ENCODE assay signal across 8 cellular contexts in genomic region chr1:8510041-8510823, GRCh38.
A peak's percentile ranks its signal among the peaks of the same experiment; 100 is the strongest.
DNase-seq lines count a peak whose midpoint lies in the region; ATAC-seq and TF ChIP-seq lines count a peak whose summit lies in the region.

No MANE protein-coding gene starts in this region.

- H3K4me2 ChIP-seq in OCI-LY3 (ENCODE audit: low read length) (peak overlapping the region; percentile 11; the same call in 1 of the 2 replicates), mammary epithelial cell (ENCODE audit: insufficient read depth, low read depth, low read length) (peak overlapping the region; percentile 64)

- H4K20me1 ChIP-seq in OCI-LY3 (ENCODE audit: insufficient read depth, low read length) (no peaks in the 10 kb centered on the region), mammary epithelial cell (ENCODE audit: insufficient read depth, low read length) (no peaks in the 10 kb centered on the region)

- no peak overlapping the region for H3K27ac ChIP-seq in OCI-LY3 (ENCODE audit: low read length)
- H3K27ac ChIP-seq in mammary epithelial cell (ENCODE audit: insufficient read depth, low read depth, low read length), result no peak overlapping the region

- H3K27me3 ChIP-seq in OCI-LY3 (ENCODE audit: low read depth, low read length) (no peaks in the 10 kb centered on the region), mammary epithelial cell (ENCODE audit: insufficient read depth, low read length) (no peaks in the 10 kb centered on the region)

- H3K4me1 ChIP-seq in OCI-LY3 (ENCODE audit: low read length) (peaks cover 5% of the 10 kb centered on the region), mammary epithelial cell (ENCODE audit: insufficient read depth, low read length) (peaks cover 8% of the 10 kb centered on the region)

- peaks cover 14% of the 10 kb centered on the region for H3K36me3 Mint-ChIP-seq in mesothelial cell of epicardium
- peaks cover 23% of the 10 kb centered on the region for H3K36me3 Mint-ChIP-seq in stimulated activated naive CD8-positive, alpha-beta T cell treated with anti-CD3 and anti-CD28 coated beads, Interleukin-15, Interleukin-2, amounts not matched to agents 100 ng/mL and 50 ng/mL, for 24 hours (ENCODE audit: low read depth)
- peaks cover 7% of the 10 kb centered on the region for H3K36me3 Mint-ChIP-seq in endothelial cell (ENCODE audit: low read depth, unreplicated experiment)

- H2AFZ ChIP-seq in OCI-LY3 (ENCODE audit: low read depth, low read length) (no peak overlapping the region), mammary epithelial cell (ENCODE audit: low read depth, low read length) (peak overlapping the region; percentile 53)

- no peak for ATAC-seq in HG03095 (IDR thresholded peaks at IDR 0.05; ENCODE audit: unreplicated experiment)
- ATAC-seq in HG02571 (IDR thresholded peaks at IDR 0.05; ENCODE audit: unreplicated experiment), result no peak

- intact Hi-C loops in mammary epithelial cell (cut with micrococcal nuclease), result no loop called here

- DNase-seq in AG04449 (ENCODE audit: low read depth, low spot score) (peak; percentile 88), mammary epithelial cell (peak; percentile 48), mesothelial cell of epicardium (ENCODE audit: low spot score in 2 of 2, unreplicated experiment in 2 of 2) (peak in 1 of 2 experiments; percentile 48), endothelial cell (ENCODE audit: low spot score) (no peak)

- H3K9me3 ChIP-seq in OCI-LY3 (ENCODE audit: insufficient read depth, low read length), result no peaks in the 10 kb centered on the region
- H3K9me3 ChIP-seq in mammary epithelial cell (replicated peaks; ENCODE audit: insufficient read depth, low read length), result no peaks in the 10 kb centered on the region

- H3K4me3 ChIP-seq in AG04449 (ENCODE audit: low read depth, low read length) (peak overlapping the region; percentile 37), OCI-LY3 (ENCODE audit: low read length) (no peak overlapping the region), mammary epithelial cell (replicated peaks in 1 of 3; ENCODE audit: insufficient read depth in 1 of 3, low read depth in 2 of 3, low read length in 3 of 3) (no peak overlapping the region)

- H3K4me3 Mint-ChIP-seq in mesothelial cell of epicardium (peak overlapping the region; percentile 6), endothelial cell (ENCODE audit: unreplicated experiment) (no peak overlapping the region)
- peak overlapping the region; percentile 82 for H3K4me3 Mint-ChIP-seq in stimulated activated naive CD8-positive, alpha-beta T cell treated with anti-CD3 and anti-CD28 coated beads, Interleukin-15, Interleukin-2, amounts not matched to agents 100 ng/mL and 50 ng/mL, for 24 hours

- H3K27ac Mint-ChIP-seq in mesothelial cell of epicardium (peak overlapping the region; percentile 87), endothelial cell (ENCODE audit: unreplicated experiment) (no peak overlapping the region)
- peak overlapping the region; percentile 98 for H3K27ac Mint-ChIP-seq in stimulated activated naive CD8-positive, alpha-beta T cell treated with anti-CD3 and anti-CD28 coated beads, Interleukin-15, Interleukin-2, amounts not matched to agents 100 ng/mL and 50 ng/mL, for 24 hours

- no peaks in the 10 kb centered on the region for H3K79me2 ChIP-seq in OCI-LY3 (ENCODE audit: low read length)
- peaks cover 4% of the 10 kb centered on the region for H3K79me2 ChIP-seq in mammary epithelial cell (ENCODE audit: insufficient read depth, low read length)

- no TSS peak for BruUV-seq in mammary epithelial cell (replicated peaks; lab: Mats Ljungman, UMichigan)

- in situ Hi-C loops in mammary epithelial cell (cut with MboI; ENCODE audit: low sequenced_read_pairs in 2 of 2), result no loop called here

- 14% methylated on average over 9 of the region's 9 CpGs for WGBS in mammary epithelial cell (ENCODE audit: low coverage, missing lambda C conversion rate)

- H3K9ac ChIP-seq in OCI-LY3 (ENCODE audit: low read length) (no peak overlapping the region), mammary epithelial cell (ENCODE audit: insufficient read depth, low read length) (no peak overlapping the region)

- POLR2A ChIA-PET in AG04449 (lab: Yijun Ruan, JAX), result interaction anchor here (1.3 to 1.6 kb wide), 2 partner anchors 15 to 113 kb away, joined by 5 to 6 read pairs; no protein-coding TSS in a partner anchor

- CTCF ChIA-PET in AG04449 (lab: Yijun Ruan, JAX), result interaction anchor here (0.6 to 1.9 kb wide), 9 partner anchors 14 to 352 kb away, joined by 3 to 6 read pairs (median 3); no protein-coding TSS in a partner anchor
- CTCF ChIA-PET in mammary epithelial cell (lab: Charles Lee; ENCODE audit: low non-redundant PET), result no interaction called here

- H3K4me1 Mint-ChIP-seq in mesothelial cell of epicardium, result peaks cover 22% of the 10 kb centered on the region
- peaks cover 47% of the 10 kb centered on the region for H3K4me1 Mint-ChIP-seq in stimulated activated naive CD8-positive, alpha-beta T cell treated with anti-CD3 and anti-CD28 coated beads, Interleukin-15, Interleukin-2, amounts not matched to agents 100 ng/mL and 50 ng/mL, for 24 hours (ENCODE audit: low read depth)
- peaks cover 6% of the 10 kb centered on the region for H3K4me1 Mint-ChIP-seq in endothelial cell (ENCODE audit: unreplicated experiment)

- dilution Hi-C loops in mammary epithelial cell (cut with HindIII; ENCODE audit: low sequenced_read_pairs), result no loop called here

- no peaks in the 10 kb centered on the region for H3K36me3 ChIP-seq in OCI-LY3 (replicated peaks; ENCODE audit: low read depth, low read length)
- H3K36me3 ChIP-seq in mammary epithelial cell (ENCODE audit: insufficient read depth, low read length), result no peaks in the 10 kb centered on the region

- H3K27me3 Mint-ChIP-seq in mesothelial cell of epicardium (ENCODE audit: low read depth), result no peaks in the 10 kb centered on the region
- no peaks in the 10 kb centered on the region for H3K27me3 Mint-ChIP-seq in stimulated activated naive CD8-positive, alpha-beta T cell treated with anti-CD3 and anti-CD28 coated beads, Interleukin-15, Interleukin-2, amounts not matched to agents 100 ng/mL and 50 ng/mL, for 24 hours
- H3K27me3 Mint-ChIP-seq in endothelial cell (ENCODE audit: unreplicated experiment), result no peaks in the 10 kb centered on the region

- no peaks in the 10 kb centered on the region for H3K9me3 Mint-ChIP-seq in mesothelial cell of epicardium
- H3K9me3 Mint-ChIP-seq in stimulated activated naive CD8-positive, alpha-beta T cell treated with anti-CD3 and anti-CD28 coated beads, Interleukin-15, Interleukin-2, amounts not matched to agents 100 ng/mL and 50 ng/mL, for 24 hours, result no peaks in the 10 kb centered on the region
- H3K9me3 Mint-ChIP-seq in endothelial cell (ENCODE audit: unreplicated experiment), result no peaks in the 10 kb centered on the region

- TF ChIP-seq CTCF in AG04449 (IDR thresholded peaks at IDR 0.05; ENCODE audit: insufficient read depth, low read length, missing control alignments) (no peak), OCI-LY3 (IDR thresholded peaks at IDR 0.05; ENCODE audit: low read depth, low read length) (no peak), mammary epithelial cell (conservative IDR thresholded peaks at IDR 0.05 in 1 of 2, IDR thresholded peaks at IDR 0.05 in 1 of 2; ENCODE audit: extremely low read depth in 1 of 2, insufficient read depth in 1 of 2, low read depth in 1 of 2, low read length in 2 of 2) (no peak), mesothelial cell of epicardium (IDR thresholded peaks at IDR 0.05; ENCODE audit: unreplicated experiment) (no peak), endothelial cell (IDR thresholded peaks at IDR 0.05; ENCODE audit: unreplicated experiment) (no peak)
